ENCODE assay signal across 32 cellular contexts in the genomic region with DNA sequence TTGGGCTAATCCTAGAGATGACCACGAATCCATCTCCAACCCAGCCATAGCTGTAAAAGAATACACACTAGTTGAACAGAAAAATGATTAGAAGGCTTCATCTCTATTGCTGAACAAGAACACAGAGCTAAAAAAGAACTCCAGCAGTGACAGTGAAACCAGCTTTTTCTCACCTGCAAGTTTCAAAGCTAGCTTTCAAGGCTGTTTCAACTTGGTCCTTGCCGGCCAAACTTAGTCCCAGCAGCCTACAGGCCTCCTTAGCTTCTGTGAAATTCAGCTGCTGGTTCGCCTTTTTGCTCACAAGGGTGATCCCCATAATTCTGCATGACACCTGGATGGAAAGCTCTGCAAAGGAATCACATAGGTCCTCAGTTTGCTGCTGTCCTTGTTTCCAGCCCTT. TPM values are rescaled to one million over a fixed set of nuclear protein-coding genes. Genes with fewer than 3 reads are reported as not detected.
"Had no signal": no experiment of that assay in that cellular context is flagged by ENCODE, and none has a peak within 500 bp of the region (broad histone marks: within the 10 kb centered on the region; RNA-seq: fewer than 3 reads in every experiment).

No MANE protein-coding gene starts in this region.

- H3K9me3 Mint-ChIP-seq: activated CD4-positive, alpha-beta memory T cell treated with anti-CD3 and anti-CD28 coated beads for 36 hours; activated naive CD4-positive, alpha-beta T cell treated with anti-CD3 and anti-CD28 coated beads for 36 hours; activated naive CD4-positive, alpha-beta T cell treated with anti-CD3 and anti-CD28 coated beads, Interleukin-2, amount 50 U/mL, for 72 hours; activated T-cell treated with anti-CD3 and anti-CD28 coated beads, Interleukin-2, amount 50 U/mL, for 4 hours; activated T-helper 1 cell treated with anti-CD3 and anti-CD28 coated beads, Interleukin-12 subunit alpha, Interleukin-12 subunit beta, Interleukin-2, Interleukin-4 antibody, amounts not matched to agents 30 ng/mL and 10 ng/mL and 1 ng/mL, durations not matched to agents 14 hours and 24 hours and 36 hours; T-helper 1 cell treated with Interleukin-12 subunit alpha and Interleukin-12 subunit beta and Interleukin-4 antibody, amounts not matched to agents 30 μg/mL and 1 μg/mL, for 36 hours; T-helper 2 cell treated with Interferon-gamma antibody and Interleukin-4, amounts not matched to agents 5 μg/mL and 100 μg/mL, for 36 hours had no signal

- H3K4me1 ChIP-seq: breast epithelium, Peyer's patch, SJSA1 had no signal

- H3K4me3 Mint-ChIP-seq: activated CD4-positive, alpha-beta memory T cell treated with anti-CD3 and anti-CD28 coated beads for 36 hours; activated naive CD4-positive, alpha-beta T cell treated with anti-CD3 and anti-CD28 coated beads for 36 hours; activated T-cell treated with anti-CD3 and anti-CD28 coated beads, Interleukin-2, amount 50 U/mL, for 4 hours; activated T-helper 1 cell treated with anti-CD3 and anti-CD28 coated beads, Interleukin-12 subunit alpha, Interleukin-12 subunit beta, Interleukin-2, Interleukin-4 antibody, amounts not matched to agents 30 ng/mL and 10 ng/mL and 1 ng/mL, durations not matched to agents 14 hours and 24 hours and 36 hours; T-helper 1 cell treated with Interleukin-12 subunit alpha and Interleukin-12 subunit beta and Interleukin-4 antibody, amounts not matched to agents 30 μg/mL and 1 μg/mL, for 36 hours; T-helper 2 cell treated with Interferon-gamma antibody and Interleukin-4, amounts not matched to agents 5 μg/mL and 100 μg/mL, for 36 hours had no signal

- H3K36me3 Mint-ChIP-seq: activated CD4-positive, alpha-beta memory T cell treated with anti-CD3 and anti-CD28 coated beads for 36 hours; activated naive CD4-positive, alpha-beta T cell treated with anti-CD3 and anti-CD28 coated beads, Interleukin-2, amount 50 U/mL, for 72 hours had no signal

- H3K9me3 ChIP-seq: adrenal gland, body of pancreas, breast epithelium, Peyer's patch, SJSA1, SK-N-SH had no signal

- H3K27ac ChIP-seq: body of pancreas, breast epithelium, KMS-11, Peyer's patch, SJSA1 had no signal

- H3K9ac ChIP-seq: KMS-11, SK-N-SH had no signal

- H3K27me3 ChIP-seq: adrenal gland, body of pancreas, breast epithelium, Peyer's patch, SJSA1 had no signal

- ATAC-seq: activated naive CD4-positive, alpha-beta T cell treated with anti-CD3 and anti-CD28 coated beads, Interleukin-2, amount 50 U/mL, for 72 hours; activated T-cell treated with anti-CD3 and anti-CD28 coated beads, Interleukin-2, amount 50 U/mL, for 4 hours; body of pancreas had no signal

- H3K4me2 ChIP-seq: KMS-11, SK-N-SH had no signal

- H3K36me3 ChIP-seq: breast epithelium, Peyer's patch, SJSA1 had no signal

- H3K4me3 ChIP-seq: adrenal gland, body of pancreas, Peyer's patch, SJSA1 had no signal

- DNase-seq: activated CD4-positive, alpha-beta memory T cell treated with anti-CD3 and anti-CD28 coated beads for 36 hours; activated CD4-positive, alpha-beta T cell treated with anti-CD3 and anti-CD28 coated beads for 4 hours; activated CD4-positive, alpha-beta T cell treated with anti-CD3 and anti-CD28 coated beads, Interleukin-2, amount 50 U/mL, for 1 hour; activated CD4-positive, CD25-positive, alpha-beta regulatory T cell treated with anti-CD3 and anti-CD28 coated beads, Interleukin-2, amount 50 U/mL, for 72 hours; activated CD8-positive, alpha-beta memory T cell treated with anti-CD3 and anti-CD28 coated beads, Interleukin-2, amount 50 U/mL, for 4 hours; activated gamma-delta T cell treated with Interleukin-2 at 50 U/mL for 16 hours; activated naive CD4-positive, alpha-beta T cell treated with anti-CD3 and anti-CD28 coated beads for 36 hours; activated T-cell treated with anti-CD3 and anti-CD28 coated beads for 4 hours; activated T-cell treated with anti-CD3 and anti-CD28 coated beads, Interleukin-2, amount 50 U/mL, for 4 hours; body of pancreas; NCI-H1092 treated with DMSO at 0.1 percent for 48 hours; NCI-H1417; NCI-H146; NCI-H187 treated with DMSO at 0.1 percent for 48 hours; NCI-H2081; NCI-H226; NCI-H446 treated with DMSO at 0.1 percent for 48 hours; NCI-H524 treated with DMSO at 0.1 percent for 48 hours; NK-92 treated with Interleukin-12 subunit alpha and Interleukin-12 subunit beta, amount 100 ng/mL, for 24 hours; Peyer's patch; SHP77 treated with DMSO at 0.1 percent for 48 hours; SK-N-SH had no signal

- H3K27ac Mint-ChIP-seq: activated CD4-positive, alpha-beta memory T cell treated with anti-CD3 and anti-CD28 coated beads for 36 hours; activated naive CD4-positive, alpha-beta T cell treated with anti-CD3 and anti-CD28 coated beads for 36 hours; activated naive CD4-positive, alpha-beta T cell treated with anti-CD3 and anti-CD28 coated beads, Interleukin-2, amount 50 U/mL, for 72 hours; activated T-helper 1 cell treated with anti-CD3 and anti-CD28 coated beads, Interleukin-12 subunit alpha, Interleukin-12 subunit beta, Interleukin-2, Interleukin-4 antibody, amounts not matched to agents 30 ng/mL and 10 ng/mL and 1 ng/mL, durations not matched to agents 14 hours and 24 hours and 36 hours; T-helper 1 cell treated with Interleukin-12 subunit alpha and Interleukin-12 subunit beta and Interleukin-4 antibody, amounts not matched to agents 30 μg/mL and 1 μg/mL, for 36 hours; T-helper 2 cell treated with Interferon-gamma antibody and Interleukin-4, amounts not matched to agents 5 μg/mL and 100 μg/mL, for 36 hours had no signal

- H3K27me3 Mint-ChIP-seq: activated CD4-positive, alpha-beta memory T cell treated with anti-CD3 and anti-CD28 coated beads for 36 hours had no signal

- H3K9me2 ChIP-seq: SK-N-SH had no signal

RNA-seq across cellular contexts. Expression of a gene that starts 4.4 kb away (rescaled TPM):
- total RNA-seq: activated CD4-positive, alpha-beta memory T cell treated with anti-CD3 and anti-CD28 coated beads for 36 hours; activated naive CD4-positive, alpha-beta T cell treated with anti-CD3 and anti-CD28 coated beads for 36 hours; activated naive CD4-positive, alpha-beta T cell treated with anti-CD3 and anti-CD28 coated beads, Interleukin-2, amount 50 U/mL, for 72 hours; activated T-helper 1 cell treated with anti-CD3 and anti-CD28 coated beads, Interleukin-12 subunit alpha, Interleukin-12 subunit beta, Interleukin-2, Interleukin-4 antibody, amounts not matched to agents 30 ng/mL and 10 ng/mL and 1 ng/mL, durations not matched to agents 14 hours and 24 hours and 36 hours; LHCN-M2; PC-3; SJSA1 had no signal
- polyA plus RNA-seq: SK-N-SH had no signal
